In genomic region chr1:213474054-213474453, GRCh38 we compare ENCODE assay signal across 14 cellular contexts.
A peak's percentile ranks its signal among the peaks of the same experiment; 100 is the strongest.
DNase-seq lines count a peak whose midpoint lies in the region; ATAC-seq and TF ChIP-seq lines count a peak whose summit lies in the region.
"Had no signal": no experiment of that assay in that cellular context is flagged by ENCODE, and none has a peak within 500 bp of the region (broad histone marks: within the 10 kb centered on the region; RNA-seq: fewer than 3 reads in every experiment).

No MANE protein-coding gene starts in this region.

- TF ChIP-seq CTCF in heart left ventricle (IDR thresholded peaks at IDR 0.05) (peak in 2 of 12 donors; percentile 18 to 20), ovary (IDR thresholded peaks at IDR 0.05) (no peak), omental fat pad (IDR thresholded peaks at IDR 0.05) (no peak), PC-3 (conservative IDR thresholded peaks at IDR 0.05; ENCODE audit: low read depth, low read length) (no peak)

- H3K9me2 ChIP-seq in PC-3 (replicated peaks; ENCODE audit: low read length) = no peaks in the 10 kb centered on the region

- BruUV-seq in PC-3 (replicated peaks; lab: Mats Ljungman, UMichigan) = no TSS peak

- TF ChIP-seq EP300 in ovary (IDR thresholded peaks at IDR 0.05) = no peak

- CTCF ChIA-PET in PC-3 (lab: Charles Lee) = no interaction called here

- H3K27me3 ChIP-seq in heart left ventricle = no peaks in the 10 kb centered on the region
- no peaks in the 10 kb centered on the region for H3K27me3 ChIP-seq in ovary
- peaks cover 63% of the 10 kb centered on the region for H3K27me3 ChIP-seq in PC-3 (ENCODE audit: low read length)

- H3K36me3 ChIP-seq in heart left ventricle (no peaks in the 10 kb centered on the region), ovary (no peaks in the 10 kb centered on the region), PC-3 (ENCODE audit: low read depth, low read length) (no peaks in the 10 kb centered on the region)

- peak; percentile 9 for DNase-seq in H4 (ENCODE audit: low spot score)
- peak; percentile 13 to 68 for DNase-seq in NCI-H446 (lab: John Stamatoyannopoulos, UW)
- peak; percentile 70 to 86 (median 77) for DNase-seq in heart left ventricle
- DNase-seq in ovary = peak in 4 of 5 donors; percentile 18 to 52 (median 37)
- DNase-seq in omental fat pad (ENCODE audit: low spot score) = no peak
- DNase-seq in PC-3 = no peak
- DNase-seq in GDM1 (lab: John Stamatoyannopoulos, UW) = no peak
- DNase-seq: AML-193; NCI-H1417; NCI-H226; stimulated activated CD4-positive, alpha-beta T cell treated with anti-CD3 and anti-CD28 coated beads, Interleukin-4, amount 100 ng/mL, for 24 hours had no signal

- peak overlapping the region in 6 of 12 donors; percentile 23 to 65 (median 49) for H3K27ac ChIP-seq in heart left ventricle
- no peak overlapping the region for H3K27ac ChIP-seq in ovary
- no peak overlapping the region for H3K27ac ChIP-seq in PC-3 (ENCODE audit: low read length)
- H3K27ac ChIP-seq: skin epidermis had no signal

- ATAC-seq in heart left ventricle (peak; percentile 89 to 98 (median 96)), HG03280 (IDR thresholded peaks at IDR 0.05; ENCODE audit: unreplicated experiment) (no peak), omental fat pad (ENCODE audit: low FRiP score) (no peak), PC-3 (no peak)
- ATAC-seq: activated T-helper 17 cell treated with anti-CD3 and anti-CD28 coated beads, Interleukin-2, amount 50 U/mL, for 72 hours had no signal

- POLR2A ChIA-PET in PC-3 (lab: Charles Lee; ENCODE audit: unreplicated experiment) = no interaction called here

- H3F3A ChIP-seq in PC-3 (ENCODE audit: low read length, unreplicated experiment) = no peaks in the 10 kb centered on the region

- H2AFZ ChIP-seq in PC-3 (ENCODE audit: low read length) = no peak overlapping the region

- H3K9ac ChIP-seq in PC-3 (ENCODE audit: low read length) = no peak overlapping the region

- H3K79me2 ChIP-seq in PC-3 (ENCODE audit: low read length) = no peaks in the 10 kb centered on the region

- no peak for TF ChIP-seq POLR2A in heart left ventricle (IDR thresholded peaks at IDR 0.05)
- TF ChIP-seq POLR2A in ovary (IDR thresholded peaks at IDR 0.05) = no peak

- 10 to 29% (median 15%) methylated on average over 7 of the region's 7 CpGs for WGBS in heart left ventricle, 4 donors
- 7 to 11% (median 9%) methylated on average over 7 of the region's 7 CpGs for WGBS in ovary, 3 donors

- intact Hi-C loops in heart left ventricle (cut with DNase I) (loop anchor here in 1 of 10 donors (10.0 kb wide), 1 partner anchor 89 kb away; no protein-coding TSS in a partner anchor), ovary (cut with DNase I) (no loop called here), PC-3 (cut with micrococcal nuclease) (no loop called here)

- H3K4me1 ChIP-seq in heart left ventricle (peaks cover 0 to 11% (median 0%) of the 10 kb centered on the region in 12 donors), ovary (ENCODE audit: insufficient read depth) (peaks cover 6% of the 10 kb centered on the region), PC-3 (ENCODE audit: insufficient read depth, low read length) (no peaks in the 10 kb centered on the region)

- H3K4me3 ChIP-seq in heart left ventricle = no peak overlapping the region
- no peak overlapping the region for H3K4me3 ChIP-seq in ovary
- no peak overlapping the region for H3K4me3 ChIP-seq in PC-3 (ENCODE audit: low read length)
- H3K4me3 ChIP-seq: skin epidermis had no signal

- H3K9me3 ChIP-seq in heart left ventricle = no peaks in the 10 kb centered on the region
- no peaks in the 10 kb centered on the region for H3K9me3 ChIP-seq in ovary
- H3K9me3 ChIP-seq in PC-3 (ENCODE audit: low read length) = no peaks in the 10 kb centered on the region

- no peak overlapping the region for H3K4me2 ChIP-seq in PC-3 (ENCODE audit: low read length)

- no peaks in the 10 kb centered on the region for H4K20me1 ChIP-seq in PC-3 (ENCODE audit: low read length)

Comparison
In these comparisons a context has a peak if more than half of its experiments do, and no peak if none do; other contexts are left out.
1. DNase-seq: peak in H4 (single experiment), NCI-H446 (2 of 2), heart left ventricle (5 of 5) and ovary (4 of 5); none in omental fat pad (single experiment), PC-3 (single experiment) and GDM1 (single experiment).
2. ATAC-seq: peak in heart left ventricle (4 of 4); none in HG03280 (single experiment), omental fat pad (single experiment) and PC-3 (single experiment).